In the genomic region with DNA sequence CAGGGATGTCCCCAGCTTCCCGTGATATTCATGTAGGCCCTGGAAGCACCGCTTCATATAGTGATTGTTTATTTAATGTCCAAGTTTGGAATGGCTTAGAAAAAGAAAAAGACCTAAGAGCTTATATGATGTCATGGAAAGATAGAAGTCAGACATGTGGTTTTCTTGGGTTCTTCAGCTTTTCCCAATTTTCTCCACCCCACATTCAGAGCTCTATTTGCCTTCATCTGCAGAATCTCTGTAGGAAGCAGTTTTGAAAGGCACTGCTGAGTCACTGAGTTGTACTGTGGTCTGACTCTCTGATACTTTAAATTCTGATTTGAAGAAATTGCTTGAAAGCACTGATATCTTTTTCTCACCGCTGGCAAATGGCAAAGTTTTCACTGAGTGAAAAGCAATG, we compare ENCODE assay signal across 1 cellular context.
TF ChIP-seq lines count a peak whose summit lies in the region.

No MANE protein-coding gene starts in this region.

TF ChIP-seq in HepG2, 621 proteins besides CTCF, POLR2A, EP300 and RAD21 (continued from another document):
- TF ChIP-seq, protein P1, sequence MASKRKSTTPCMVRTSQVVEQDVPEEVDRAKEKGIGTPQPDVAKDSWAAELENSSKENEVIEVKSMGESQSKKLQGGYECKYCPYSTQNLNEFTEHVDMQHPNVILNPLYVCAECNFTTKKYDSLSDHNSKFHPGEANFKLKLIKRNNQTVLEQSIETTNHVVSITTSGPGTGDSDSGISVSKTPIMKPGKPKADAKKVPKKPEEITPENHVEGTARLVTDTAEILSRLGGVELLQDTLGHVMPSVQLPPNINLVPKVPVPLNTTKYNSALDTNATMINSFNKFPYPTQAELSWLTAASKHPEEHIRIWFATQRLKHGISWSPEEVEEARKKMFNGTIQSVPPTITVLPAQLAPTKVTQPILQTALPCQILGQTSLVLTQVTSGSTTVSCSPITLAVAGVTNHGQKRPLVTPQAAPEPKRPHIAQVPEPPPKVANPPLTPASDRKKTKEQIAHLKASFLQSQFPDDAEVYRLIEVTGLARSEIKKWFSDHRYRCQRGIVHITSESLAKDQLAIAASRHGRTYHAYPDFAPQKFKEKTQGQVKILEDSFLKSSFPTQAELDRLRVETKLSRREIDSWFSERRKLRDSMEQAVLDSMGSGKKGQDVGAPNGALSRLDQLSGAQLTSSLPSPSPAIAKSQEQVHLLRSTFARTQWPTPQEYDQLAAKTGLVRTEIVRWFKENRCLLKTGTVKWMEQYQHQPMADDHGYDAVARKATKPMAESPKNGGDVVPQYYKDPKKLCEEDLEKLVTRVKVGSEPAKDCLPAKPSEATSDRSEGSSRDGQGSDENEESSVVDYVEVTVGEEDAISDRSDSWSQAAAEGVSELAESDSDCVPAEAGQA (IDR thresholded peaks at IDR 0.05; ENCODE audit: low read depth), result no peak
- TF ChIP-seq, protein P1 (CRISPR knock-in tag; IDR thresholded peaks at IDR 0.05; ENCODE audit: borderline replicate concordance), result no peak
- TF ChIP-seq KLF9 (CRISPR knock-in tag; IDR thresholded peaks at IDR 0.05; ENCODE audit: low read depth) (no peak), ZNF572 (CRISPR knock-in tag; IDR thresholded peaks at IDR 0.05) (no peak), PRMT3 (CRISPR knock-in tag; IDR thresholded peaks at IDR 0.05; ENCODE audit: borderline replicate concordance, low read depth) (no peak), SRY (CRISPR knock-in tag; IDR thresholded peaks at IDR 0.05) (no peak), ZNF101 (CRISPR knock-in tag; IDR thresholded peaks at IDR 0.05; ENCODE audit: borderline replicate concordance, low read depth) (no peak), DNMT3B (CRISPR knock-in tag; conservative IDR thresholded peaks at IDR 0.05) (no peak), ZNF607 (CRISPR knock-in tag; IDR thresholded peaks at IDR 0.05; ENCODE audit: borderline replicate concordance) (no peak), MED1 (CRISPR knock-in tag; IDR thresholded peaks at IDR 0.05) (no peak), KDM2A (CRISPR knock-in tag; IDR thresholded peaks at IDR 0.05; ENCODE audit: borderline replicate concordance, low read depth) (no peak), GPN1 (CRISPR knock-in tag; IDR thresholded peaks at IDR 0.05; ENCODE audit: borderline replicate concordance) (no peak)
- TF ChIP-seq, protein P2, sequence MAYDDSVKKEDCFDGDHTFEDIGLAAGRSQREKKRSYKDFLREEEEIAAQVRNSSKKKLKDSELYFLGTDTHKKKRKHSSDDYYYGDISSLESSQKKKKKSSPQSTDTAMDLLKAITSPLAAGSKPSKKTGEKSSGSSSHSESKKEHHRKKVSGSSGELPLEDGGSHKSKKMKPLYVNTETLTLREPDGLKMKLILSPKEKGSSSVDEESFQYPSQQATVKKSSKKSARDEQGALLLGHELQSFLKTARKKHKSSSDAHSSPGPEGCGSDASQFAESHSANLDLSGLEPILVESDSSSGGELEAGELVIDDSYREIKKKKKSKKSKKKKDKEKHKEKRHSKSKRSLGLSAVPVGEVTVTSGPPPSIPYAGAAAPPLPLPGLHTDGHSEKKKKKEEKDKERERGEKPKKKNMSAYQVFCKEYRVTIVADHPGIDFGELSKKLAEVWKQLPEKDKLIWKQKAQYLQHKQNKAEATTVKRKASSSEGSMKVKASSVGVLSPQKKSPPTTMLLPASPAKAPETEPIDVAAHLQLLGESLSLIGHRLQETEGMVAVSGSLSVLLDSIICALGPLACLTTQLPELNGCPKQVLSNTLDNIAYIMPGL (CRISPR knock-in tag; IDR thresholded peaks at IDR 0.05; ENCODE audit: borderline replicate concordance in 1 of 2, low read depth in 1 of 2), result no peak
- TF ChIP-seq, protein P3, sequence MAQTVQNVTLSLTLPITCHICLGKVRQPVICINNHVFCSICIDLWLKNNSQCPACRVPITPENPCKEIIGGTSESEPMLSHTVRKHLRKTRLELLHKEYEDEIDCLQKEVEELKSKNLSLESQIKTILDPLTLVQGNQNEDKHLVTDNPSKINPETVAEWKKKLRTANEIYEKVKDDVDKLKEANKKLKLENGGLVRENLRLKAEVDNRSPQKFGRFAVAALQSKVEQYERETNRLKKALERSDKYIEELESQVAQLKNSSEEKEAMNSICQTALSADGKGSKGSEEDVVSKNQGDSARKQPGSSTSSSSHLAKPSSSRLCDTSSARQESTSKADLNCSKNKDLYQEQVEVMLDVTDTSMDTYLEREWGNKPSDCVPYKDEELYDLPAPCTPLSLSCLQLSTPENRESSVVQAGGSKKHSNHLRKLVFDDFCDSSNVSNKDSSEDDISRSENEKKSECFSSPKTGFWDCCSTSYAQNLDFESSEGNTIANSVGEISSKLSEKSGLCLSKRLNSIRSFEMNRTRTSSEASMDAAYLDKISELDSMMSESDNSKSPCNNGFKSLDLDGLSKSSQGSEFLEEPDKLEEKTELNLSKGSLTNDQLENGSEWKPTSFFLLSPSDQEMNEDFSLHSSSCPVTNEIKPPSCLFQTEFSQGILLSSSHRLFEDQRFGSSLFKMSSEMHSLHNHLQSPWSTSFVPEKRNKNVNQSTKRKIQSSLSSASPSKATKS (CRISPR knock-in tag; IDR thresholded peaks at IDR 0.05), result no peak
- TF ChIP-seq, protein P4, sequence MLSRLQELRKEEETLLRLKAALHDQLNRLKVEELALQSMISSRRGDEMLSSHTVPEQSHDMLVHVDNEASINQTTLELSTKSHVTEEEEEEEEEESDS (CRISPR knock-in tag; IDR thresholded peaks at IDR 0.05; ENCODE audit: borderline replicate concordance), result no peak
- TF ChIP-seq, protein P5, sequence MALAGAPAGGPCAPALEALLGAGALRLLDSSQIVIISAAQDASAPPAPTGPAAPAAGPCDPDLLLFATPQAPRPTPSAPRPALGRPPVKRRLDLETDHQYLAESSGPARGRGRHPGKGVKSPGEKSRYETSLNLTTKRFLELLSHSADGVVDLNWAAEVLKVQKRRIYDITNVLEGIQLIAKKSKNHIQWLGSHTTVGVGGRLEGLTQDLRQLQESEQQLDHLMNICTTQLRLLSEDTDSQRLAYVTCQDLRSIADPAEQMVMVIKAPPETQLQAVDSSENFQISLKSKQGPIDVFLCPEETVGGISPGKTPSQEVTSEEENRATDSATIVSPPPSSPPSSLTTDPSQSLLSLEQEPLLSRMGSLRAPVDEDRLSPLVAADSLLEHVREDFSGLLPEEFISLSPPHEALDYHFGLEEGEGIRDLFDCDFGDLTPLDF (CRISPR knock-in tag; IDR thresholded peaks at IDR 0.05), result no peak
- TF ChIP-seq, protein P6, sequence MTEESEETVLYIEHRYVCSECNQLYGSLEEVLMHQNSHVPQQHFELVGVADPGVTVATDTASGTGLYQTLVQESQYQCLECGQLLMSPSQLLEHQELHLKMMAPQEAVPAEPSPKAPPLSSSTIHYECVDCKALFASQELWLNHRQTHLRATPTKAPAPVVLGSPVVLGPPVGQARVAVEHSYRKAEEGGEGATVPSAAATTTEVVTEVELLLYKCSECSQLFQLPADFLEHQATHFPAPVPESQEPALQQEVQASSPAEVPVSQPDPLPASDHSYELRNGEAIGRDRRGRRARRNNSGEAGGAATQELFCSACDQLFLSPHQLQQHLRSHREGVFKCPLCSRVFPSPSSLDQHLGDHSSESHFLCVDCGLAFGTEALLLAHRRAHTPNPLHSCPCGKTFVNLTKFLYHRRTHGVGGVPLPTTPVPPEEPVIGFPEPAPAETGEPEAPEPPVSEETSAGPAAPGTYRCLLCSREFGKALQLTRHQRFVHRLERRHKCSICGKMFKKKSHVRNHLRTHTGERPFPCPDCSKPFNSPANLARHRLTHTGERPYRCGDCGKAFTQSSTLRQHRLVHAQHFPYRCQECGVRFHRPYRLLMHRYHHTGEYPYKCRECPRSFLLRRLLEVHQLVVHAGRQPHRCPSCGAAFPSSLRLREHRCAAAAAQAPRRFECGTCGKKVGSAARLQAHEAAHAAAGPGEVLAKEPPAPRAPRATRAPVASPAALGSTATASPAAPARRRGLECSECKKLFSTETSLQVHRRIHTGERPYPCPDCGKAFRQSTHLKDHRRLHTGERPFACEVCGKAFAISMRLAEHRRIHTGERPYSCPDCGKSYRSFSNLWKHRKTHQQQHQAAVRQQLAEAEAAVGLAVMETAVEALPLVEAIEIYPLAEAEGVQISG (CRISPR knock-in tag; IDR thresholded peaks at IDR 0.05), result no peak
- TF ChIP-seq, protein P7, sequence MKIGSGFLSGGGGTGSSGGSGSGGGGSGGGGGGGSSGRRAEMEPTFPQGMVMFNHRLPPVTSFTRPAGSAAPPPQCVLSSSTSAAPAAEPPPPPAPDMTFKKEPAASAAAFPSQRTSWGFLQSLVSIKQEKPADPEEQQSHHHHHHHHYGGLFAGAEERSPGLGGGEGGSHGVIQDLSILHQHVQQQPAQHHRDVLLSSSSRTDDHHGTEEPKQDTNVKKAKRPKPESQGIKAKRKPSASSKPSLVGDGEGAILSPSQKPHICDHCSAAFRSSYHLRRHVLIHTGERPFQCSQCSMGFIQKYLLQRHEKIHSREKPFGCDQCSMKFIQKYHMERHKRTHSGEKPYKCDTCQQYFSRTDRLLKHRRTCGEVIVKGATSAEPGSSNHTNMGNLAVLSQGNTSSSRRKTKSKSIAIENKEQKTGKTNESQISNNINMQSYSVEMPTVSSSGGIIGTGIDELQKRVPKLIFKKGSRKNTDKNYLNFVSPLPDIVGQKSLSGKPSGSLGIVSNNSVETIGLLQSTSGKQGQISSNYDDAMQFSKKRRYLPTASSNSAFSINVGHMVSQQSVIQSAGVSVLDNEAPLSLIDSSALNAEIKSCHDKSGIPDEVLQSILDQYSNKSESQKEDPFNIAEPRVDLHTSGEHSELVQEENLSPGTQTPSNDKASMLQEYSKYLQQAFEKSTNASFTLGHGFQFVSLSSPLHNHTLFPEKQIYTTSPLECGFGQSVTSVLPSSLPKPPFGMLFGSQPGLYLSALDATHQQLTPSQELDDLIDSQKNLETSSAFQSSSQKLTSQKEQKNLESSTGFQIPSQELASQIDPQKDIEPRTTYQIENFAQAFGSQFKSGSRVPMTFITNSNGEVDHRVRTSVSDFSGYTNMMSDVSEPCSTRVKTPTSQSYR (CRISPR knock-in tag; IDR thresholded peaks at IDR 0.05; ENCODE audit: borderline replicate concordance), result no peak
